Comparison of ENCODE assay signal across 1 cellular context in the genomic region with DNA sequence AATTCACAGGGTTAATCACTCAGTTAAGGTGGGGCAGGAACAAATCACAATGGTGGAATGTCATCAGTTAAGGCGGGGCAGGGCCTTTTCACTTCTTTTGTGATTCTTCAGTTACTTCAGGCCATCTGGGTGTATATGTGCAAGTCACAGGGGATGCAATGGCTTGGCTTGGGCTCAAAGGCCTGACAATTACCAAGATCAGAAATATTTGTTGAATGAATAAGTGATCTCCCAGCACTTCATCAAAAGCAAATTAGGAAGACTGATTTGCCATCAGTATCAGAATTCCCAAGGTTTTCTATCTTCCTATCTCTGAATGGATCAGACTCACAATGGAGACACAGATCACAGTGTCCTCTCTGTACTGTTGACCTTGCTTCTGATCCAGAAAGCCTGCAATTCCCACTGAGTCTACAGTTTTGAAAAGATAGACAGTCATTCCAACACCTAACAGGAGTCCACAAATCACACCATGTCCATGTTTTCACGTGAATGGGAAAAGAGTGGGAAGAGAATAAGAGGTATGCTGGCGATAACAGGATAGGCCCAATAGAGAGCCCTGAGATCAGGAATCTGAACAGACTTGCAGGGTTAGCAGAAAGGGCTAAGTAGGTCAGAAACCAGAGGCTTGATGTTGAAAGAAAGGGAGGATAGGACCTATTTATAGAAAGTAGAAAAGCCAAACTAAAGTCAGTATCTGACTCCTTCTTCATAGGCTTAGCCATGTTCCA.
TF ChIP-seq lines count a peak whose summit lies in the region.

No MANE protein-coding gene starts in this region.

TF ChIP-seq in H1, 55 proteins besides CTCF, POLR2A, EP300 and RAD21 (continued from another document):
- TF ChIP-seq, protein P1, sequence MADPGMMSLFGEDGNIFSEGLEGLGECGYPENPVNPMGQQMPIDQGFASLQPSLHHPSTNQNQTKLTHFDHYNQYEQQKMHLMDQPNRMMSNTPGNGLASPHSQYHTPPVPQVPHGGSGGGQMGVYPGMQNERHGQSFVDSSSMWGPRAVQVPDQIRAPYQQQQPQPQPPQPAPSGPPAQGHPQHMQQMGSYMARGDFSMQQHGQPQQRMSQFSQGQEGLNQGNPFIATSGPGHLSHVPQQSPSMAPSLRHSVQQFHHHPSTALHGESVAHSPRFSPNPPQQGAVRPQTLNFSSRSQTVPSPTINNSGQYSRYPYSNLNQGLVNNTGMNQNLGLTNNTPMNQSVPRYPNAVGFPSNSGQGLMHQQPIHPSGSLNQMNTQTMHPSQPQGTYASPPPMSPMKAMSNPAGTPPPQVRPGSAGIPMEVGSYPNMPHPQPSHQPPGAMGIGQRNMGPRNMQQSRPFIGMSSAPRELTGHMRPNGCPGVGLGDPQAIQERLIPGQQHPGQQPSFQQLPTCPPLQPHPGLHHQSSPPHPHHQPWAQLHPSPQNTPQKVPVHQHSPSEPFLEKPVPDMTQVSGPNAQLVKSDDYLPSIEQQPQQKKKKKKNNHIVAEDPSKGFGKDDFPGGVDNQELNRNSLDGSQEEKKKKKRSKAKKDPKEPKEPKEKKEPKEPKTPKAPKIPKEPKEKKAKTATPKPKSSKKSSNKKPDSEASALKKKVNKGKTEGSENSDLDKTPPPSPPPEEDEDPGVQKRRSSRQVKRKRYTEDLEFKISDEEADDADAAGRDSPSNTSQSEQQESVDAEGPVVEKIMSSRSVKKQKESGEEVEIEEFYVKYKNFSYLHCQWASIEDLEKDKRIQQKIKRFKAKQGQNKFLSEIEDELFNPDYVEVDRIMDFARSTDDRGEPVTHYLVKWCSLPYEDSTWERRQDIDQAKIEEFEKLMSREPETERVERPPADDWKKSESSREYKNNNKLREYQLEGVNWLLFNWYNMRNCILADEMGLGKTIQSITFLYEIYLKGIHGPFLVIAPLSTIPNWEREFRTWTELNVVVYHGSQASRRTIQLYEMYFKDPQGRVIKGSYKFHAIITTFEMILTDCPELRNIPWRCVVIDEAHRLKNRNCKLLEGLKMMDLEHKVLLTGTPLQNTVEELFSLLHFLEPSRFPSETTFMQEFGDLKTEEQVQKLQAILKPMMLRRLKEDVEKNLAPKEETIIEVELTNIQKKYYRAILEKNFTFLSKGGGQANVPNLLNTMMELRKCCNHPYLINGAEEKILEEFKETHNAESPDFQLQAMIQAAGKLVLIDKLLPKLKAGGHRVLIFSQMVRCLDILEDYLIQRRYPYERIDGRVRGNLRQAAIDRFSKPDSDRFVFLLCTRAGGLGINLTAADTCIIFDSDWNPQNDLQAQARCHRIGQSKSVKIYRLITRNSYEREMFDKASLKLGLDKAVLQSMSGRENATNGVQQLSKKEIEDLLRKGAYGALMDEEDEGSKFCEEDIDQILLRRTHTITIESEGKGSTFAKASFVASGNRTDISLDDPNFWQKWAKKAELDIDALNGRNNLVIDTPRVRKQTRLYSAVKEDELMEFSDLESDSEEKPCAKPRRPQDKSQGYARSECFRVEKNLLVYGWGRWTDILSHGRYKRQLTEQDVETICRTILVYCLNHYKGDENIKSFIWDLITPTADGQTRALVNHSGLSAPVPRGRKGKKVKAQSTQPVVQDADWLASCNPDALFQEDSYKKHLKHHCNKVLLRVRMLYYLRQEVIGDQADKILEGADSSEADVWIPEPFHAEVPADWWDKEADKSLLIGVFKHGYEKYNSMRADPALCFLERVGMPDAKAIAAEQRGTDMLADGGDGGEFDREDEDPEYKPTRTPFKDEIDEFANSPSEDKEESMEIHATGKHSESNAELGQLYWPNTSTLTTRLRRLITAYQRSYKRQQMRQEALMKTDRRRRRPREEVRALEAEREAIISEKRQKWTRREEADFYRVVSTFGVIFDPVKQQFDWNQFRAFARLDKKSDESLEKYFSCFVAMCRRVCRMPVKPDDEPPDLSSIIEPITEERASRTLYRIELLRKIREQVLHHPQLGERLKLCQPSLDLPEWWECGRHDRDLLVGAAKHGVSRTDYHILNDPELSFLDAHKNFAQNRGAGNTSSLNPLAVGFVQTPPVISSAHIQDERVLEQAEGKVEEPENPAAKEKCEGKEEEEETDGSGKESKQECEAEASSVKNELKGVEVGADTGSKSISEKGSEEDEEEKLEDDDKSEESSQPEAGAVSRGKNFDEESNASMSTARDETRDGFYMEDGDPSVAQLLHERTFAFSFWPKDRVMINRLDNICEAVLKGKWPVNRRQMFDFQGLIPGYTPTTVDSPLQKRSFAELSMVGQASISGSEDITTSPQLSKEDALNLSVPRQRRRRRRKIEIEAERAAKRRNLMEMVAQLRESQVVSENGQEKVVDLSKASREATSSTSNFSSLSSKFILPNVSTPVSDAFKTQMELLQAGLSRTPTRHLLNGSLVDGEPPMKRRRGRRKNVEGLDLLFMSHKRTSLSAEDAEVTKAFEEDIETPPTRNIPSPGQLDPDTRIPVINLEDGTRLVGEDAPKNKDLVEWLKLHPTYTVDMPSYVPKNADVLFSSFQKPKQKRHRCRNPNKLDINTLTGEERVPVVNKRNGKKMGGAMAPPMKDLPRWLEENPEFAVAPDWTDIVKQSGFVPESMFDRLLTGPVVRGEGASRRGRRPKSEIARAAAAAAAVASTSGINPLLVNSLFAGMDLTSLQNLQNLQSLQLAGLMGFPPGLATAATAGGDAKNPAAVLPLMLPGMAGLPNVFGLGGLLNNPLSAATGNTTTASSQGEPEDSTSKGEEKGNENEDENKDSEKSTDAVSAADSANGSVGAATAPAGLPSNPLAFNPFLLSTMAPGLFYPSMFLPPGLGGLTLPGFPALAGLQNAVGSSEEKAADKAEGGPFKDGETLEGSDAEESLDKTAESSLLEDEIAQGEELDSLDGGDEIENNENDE (IDR thresholded peaks at IDR 0.05; ENCODE audit: insufficient replicate concordance, low read length): no peak
- TF ChIP-seq SAP30 (IDR thresholded peaks at IDR 0.05; ENCODE audit: insufficient read depth, insufficient replicate concordance, low read length) (no peak), JUND (IDR thresholded peaks at IDR 0.05; ENCODE audit: low read length) (no peak), HDAC6 (IDR thresholded peaks at IDR 0.05; ENCODE audit: low read depth, low read length) (no peak)
TF ChIP-seq in H1: peak in this region for 0.
